ENCODE assay signal across 25 cellular contexts in genomic region chr11:114746013-114746412, GRCh38.
"Had no signal": no experiment of that assay in that cellular context is flagged by ENCODE, and none has a peak within 500 bp of the region (broad histone marks: within the 10 kb centered on the region; RNA-seq: fewer than 3 reads in every experiment).

No MANE protein-coding gene starts in this region.

- H3K36me3 ChIP-seq: stomach, suprapubic skin, thoracic aorta, thyroid gland, tibial nerve, transverse colon, upper lobe of left lung, upper lobe of right lung, uterus, vagina had no signal

- H3K27me3 ChIP-seq: stomach, suprapubic skin, testis, thyroid gland, tibial nerve, transverse colon, upper lobe of left lung, upper lobe of right lung, uterus, vagina had no signal

- H3K27ac ChIP-seq: stomach, suprapubic skin, testis, thoracic aorta, thyroid gland, tibial nerve, transverse colon, upper lobe of left lung, upper lobe of right lung, uterus, vagina had no signal

- H3K4me1 ChIP-seq: stomach, suprapubic skin, testis, thyroid gland, tibial nerve, transverse colon, upper lobe of left lung, upper lobe of right lung, uterus, vagina had no signal

- DNase-seq: stimulated activated CD4-positive, alpha-beta T cell treated with anti-CD3 and anti-CD28 coated beads, Interleukin-2, amount 100 ng/mL, for 48 hours; stimulated activated CD4-positive, alpha-beta T cell treated with anti-CD3 and anti-CD28 coated beads, Interleukin-4, amount 100 ng/mL, for 1 hour; stimulated activated CD4-positive, alpha-beta T cell treated with anti-CD3 and anti-CD28 coated beads, Interleukin-4, amount 100 ng/mL, for 24 hours; stimulated activated CD4-positive, alpha-beta T cell treated with anti-CD3 and anti-CD28 coated beads, Interleukin-4, amount 100 ng/mL, for 4 hours; stimulated activated CD8-positive, alpha-beta memory T cell treated with anti-CD3 and anti-CD28 coated beads, Interleukin-4, amount 100 ng/mL, for 48 hours; stimulated activated naive B cell treated with anti-CD40 and anti-IgM and Interleukin-4, amounts not matched to agents 10 μg/mL and 1 μg/mL and 100 μg/mL, for 72 hours; stimulated activated naive CD4-positive, alpha-beta T cell; stimulated activated naive CD4-positive, alpha-beta T cell treated with Interleukin-2 at 50 U/mL for 16 hours; stimulated activated naive CD8-positive, alpha-beta T cell treated with anti-CD3 and anti-CD28 coated beads, Interleukin-15, amount 100 ng/mL, for 72 hours; stimulated activated naive CD8-positive, alpha-beta T cell treated with anti-CD3 and anti-CD28 coated beads, Interleukin-15, Interleukin-2, amounts not matched to agents 100 U/mL and 50 U/mL, for 24 hours; stomach; substantia nigra; testis; thyroid gland; transverse colon; trophoblast cell; upper lobe of left lung; upper lobe of right lung; uterus had no signal

- H3K9me3 ChIP-seq: suprapubic skin, testis, thyroid gland, transverse colon, upper lobe of right lung, uterus, vagina had no signal

- ATAC-seq: stimulated activated effector memory CD8-positive, alpha-beta T cell treated with anti-CD3 and anti-CD28 coated beads, Interleukin-12 subunit alpha, Interleukin-12 subunit beta, amount 100 ng/mL, for 72 hours; stimulated activated memory B cell treated with anti-CD40 and anti-IgM and Interleukin-4, amounts not matched to agents 10 μg/mL and 1 μg/mL and 100 μg/mL, for 72 hours; stimulated activated naive B cell treated with anti-CD40 and anti-IgM and Interleukin-4, amounts not matched to agents 10 μg/mL and 1 μg/mL and 100 μg/mL, for 72 hours; stimulated activated naive CD8-positive, alpha-beta T cell treated with anti-CD3 and anti-CD28 coated beads, Interleukin-15, amount 100 ng/mL, for 72 hours; stimulated activated naive CD8-positive, alpha-beta T cell treated with anti-CD3 and anti-CD28 coated beads, Interleukin-15, Interleukin-2, amounts not matched to agents 100 U/mL and 50 U/mL, for 24 hours; upper lobe of right lung had no signal

- H3K4me3 ChIP-seq: stomach, suprapubic skin, testis, thoracic aorta, thyroid gland, tibial nerve, transverse colon, upper lobe of left lung, upper lobe of right lung, uterus, vagina had no signal
